14 cellular contexts compared by ENCODE assay signal in the genomic region with DNA sequence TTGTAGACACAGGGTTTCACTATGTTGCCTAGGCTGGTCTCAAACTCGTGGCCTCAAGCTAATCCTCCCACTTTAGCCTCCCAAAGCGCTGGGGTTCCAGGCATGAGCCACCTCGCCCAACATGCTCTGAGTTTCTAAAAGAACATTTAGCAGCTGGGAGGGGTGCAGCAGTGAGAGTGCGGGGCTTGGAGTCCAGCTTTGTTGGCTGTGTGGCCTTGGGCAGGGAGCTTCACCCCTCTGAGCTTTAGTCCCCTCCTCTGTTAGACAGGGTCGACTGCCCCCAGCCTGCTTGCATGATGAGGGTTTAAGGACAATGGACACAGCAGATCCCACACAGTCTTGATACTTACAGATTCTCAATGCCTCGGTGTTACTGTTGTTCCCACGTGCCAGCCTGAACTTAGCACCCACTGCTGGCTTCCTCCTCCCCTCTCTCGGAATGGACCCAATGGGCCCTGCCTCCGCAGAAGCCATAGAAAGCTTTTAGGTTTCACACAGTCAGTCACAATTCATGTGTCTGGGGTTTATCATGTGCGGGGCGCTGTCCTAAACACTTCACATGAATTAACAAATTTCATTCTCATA. TPM values are rescaled to one million over a fixed set of nuclear protein-coding genes. Genes with fewer than 3 reads are reported as not detected.
DNase-seq lines count a peak whose midpoint lies in the region; ATAC-seq, FAIRE-seq and TF ChIP-seq lines count a peak whose summit lies in the region.
"Had no signal": no experiment of that assay in that cellular context is flagged by ENCODE, and none has a peak within 500 bp of the region (broad histone marks: within the 10 kb centered on the region; RNA-seq: fewer than 3 reads in every experiment).

No MANE protein-coding gene starts in this region.

- no peak; the same call in none of the 2 replicates for TF ChIP-seq CTCF in HepG2 (CRISPR knock-in tag; IDR thresholded peaks at IDR 0.05)
- no peak for TF ChIP-seq CTCF in right lobe of liver (IDR thresholded peaks at IDR 0.05)
- TF ChIP-seq CTCF in chondrocyte (IDR thresholded peaks at IDR 0.05), result no peak
- no peak for TF ChIP-seq CTCF in neural crest cell (conservative IDR thresholded peaks at IDR 0.05)
- TF ChIP-seq CTCF in testis (IDR thresholded peaks at IDR 0.05), result no peak

- peak overlapping the region; percentile 72 for H3K27ac ChIP-seq in HepG2 (ENCODE audit: extremely low read length, insufficient read depth, low read length)
- peak overlapping the region in 1 of 3 donors; percentile 72 for H3K27ac ChIP-seq in right lobe of liver
- no peak overlapping the region for H3K27ac ChIP-seq in testis
- no peak overlapping the region for H3K27ac ChIP-seq in GM23248

- peaks cover 12% of the 10 kb centered on the region for H3K4me1 Mint-ChIP-seq in chondrocyte (ENCODE audit: low read depth)
- peaks cover 37% of the 10 kb centered on the region for H3K4me1 Mint-ChIP-seq in neural crest cell

- no peak for FAIRE-seq in HepG2 (lab: Jason Lieb, UNC)

- CTCF ChIA-PET in HepG2 (lab: Yijun Ruan, JAX; ENCODE audit: low intra/inter-chr PET ratio, low total read pairs), result interaction anchor here (0.7 kb wide), 1 partner anchor 52 kb away, joined by 3 read pairs; no protein-coding TSS in a partner anchor

- in situ Hi-C loops in HepG2 (cut with HindIII; ENCODE audit: extremely low pct_ligation_motif_present, low pct_unique_long_range_greater_than_20kb) (no loop called here), GM23248 (cut with MboI) (no loop called here)

- H3K79me2 ChIP-seq in HepG2 (ENCODE audit: insufficient read depth, low read length) (no peaks in the 10 kb centered on the region), GM23248 (ENCODE audit: insufficient read depth) (no peaks in the 10 kb centered on the region)

- no TSS peak for BruUV-seq in HepG2 (replicated peaks; lab: Mats Ljungman, UMichigan)

- no peak for TF ChIP-seq EP300 in HepG2 (IDR thresholded peaks at IDR 0.05; ENCODE audit: low read depth in 2 of 2, low read length in 2 of 2)
- no peak; the same call in 1 of the 2 replicates for TF ChIP-seq EP300 in HepG2 (CRISPR knock-in tag; IDR thresholded peaks at IDR 0.05; ENCODE audit: borderline replicate concordance)

- no peaks in the 10 kb centered on the region for H3K36me3 ChIP-seq in HepG2 (replicated peaks in 1 of 2; ENCODE audit: control insufficient read depth in 1 of 2, insufficient read depth in 2 of 2, low read length in 2 of 2)
- H3K36me3 ChIP-seq in right lobe of liver, result no peaks in the 10 kb centered on the region
- H3K36me3 ChIP-seq in testis (ENCODE audit: low read depth, missing control alignments), result no peaks in the 10 kb centered on the region
- H3K36me3 ChIP-seq in GM23248 (ENCODE audit: low read depth), result no peaks in the 10 kb centered on the region

- H3K9me3 Mint-ChIP-seq in chondrocyte (ENCODE audit: low read depth) (no peaks in the 10 kb centered on the region), neural crest cell (no peaks in the 10 kb centered on the region)

- peaks cover 2% of the 10 kb centered on the region for H3K27me3 Mint-ChIP-seq in chondrocyte (ENCODE audit: low read depth)
- no peaks in the 10 kb centered on the region for H3K27me3 Mint-ChIP-seq in neural crest cell (ENCODE audit: low read depth)

- H3K4me2 ChIP-seq in HepG2 (ENCODE audit: low read depth, low read length), result peak overlapping the region; percentile 76
- H3K4me2 ChIP-seq in GM23248 (ENCODE audit: unreplicated experiment), result no peak overlapping the region

- no peaks in the 10 kb centered on the region for H4K20me1 ChIP-seq in HepG2 (ENCODE audit: insufficient read depth, low read length)
- H4K20me1 ChIP-seq in GM23248 (ENCODE audit: insufficient read depth), result no peaks in the 10 kb centered on the region

- H3K36me3 Mint-ChIP-seq in chondrocyte (ENCODE audit: low read depth) (no peaks in the 10 kb centered on the region), neural crest cell (ENCODE audit: low read depth) (no peaks in the 10 kb centered on the region)

- WGBS in HepG2 (ENCODE audit: low lambda C conversion rate), result 21% methylated on average over 11 of the region's 11 CpGs
- 90% methylated on average over 8 of the region's 11 CpGs for WGBS in right lobe of liver (ENCODE audit: insufficient coverage, low coverage, low lambda C conversion rate, missing lambda C conversion rate)
- 75 to 81% methylated on average over 10 to 11 of the region's 11 CpGs for WGBS in testis, 2 donors
- WGBS in GM23248 (ENCODE audit: low coverage in 1 of 2, low lambda C conversion rate in 2 of 2, missing lambda C conversion rate in 2 of 2), 2 experiments, result 83 to 84% methylated on average over 11 of the region's 11 CpGs

- H3K9me2 ChIP-seq in GM23248 (ENCODE audit: insufficient read depth), result no peaks in the 10 kb centered on the region

- intact Hi-C loops in HepG2 (cut with micrococcal nuclease; ENCODE audit: unreplicated experiment), result loop anchor here (1.0 to 2.0 kb wide), 4 partner anchors 9 to 38 kb away; no protein-coding TSS in a partner anchor
- intact Hi-C loops in right lobe of liver (cut with DNase I), result no loop called here
- intact Hi-C loops in testis (cut with DNase I; ENCODE audit: low total_unique reads), result no loop called here

- no peaks in the 10 kb centered on the region for H3F3A ChIP-seq in GM23248 (ENCODE audit: insufficient read depth)

- H3K4me1 ChIP-seq in HepG2 (ENCODE audit: insufficient read depth, low read length) (peaks cover 75% of the 10 kb centered on the region), right lobe of liver (peaks cover 0 to 69% (median 6%) of the 10 kb centered on the region in 4 donors), testis (peaks cover 22% of the 10 kb centered on the region), GM23248 (ENCODE audit: insufficient read depth) (peaks cover 9% of the 10 kb centered on the region)

- H2AFZ ChIP-seq in HepG2 (ENCODE audit: low read length) (no peak overlapping the region), GM23248 (no peak overlapping the region)

- TF ChIP-seq RAD21 in HepG2 (CRISPR knock-in tag; IDR thresholded peaks at IDR 0.05), result 0 out of 2 replicates have a peak, but pooled peaks have one; percentile 8

- ATAC-seq in HepG2 (peak; percentile 21), right lobe of liver (no peak)

- H3K9ac ChIP-seq in HepG2 (ENCODE audit: insufficient read depth, low read depth, low read length) (peak overlapping the region; percentile 43), GM23248 (no peak overlapping the region)

- DNase-seq in HepG2 (ENCODE audit: low spot score) (no peak), right lobe of liver (no peak), chondrocyte (ENCODE audit: low spot score) (peak; percentile 70), neural crest cell (ENCODE audit: low read depth, low spot score) (no peak), testis (peak; percentile 51), GM23248 (no peak), AG08395 (ENCODE audit: low spot score) (no peak)
- no peak for DNase-seq in activated CD4-positive, alpha-beta T cell treated with anti-CD3 and anti-CD28 coated beads, Interleukin-2, amount 50 U/mL, for 4 hours
- DNase-seq: HCEC 1CT, KG1, NCI-H1092, NCI-H2081 treated with DMSO at 0.1 percent for 48 hours, NCI-H524 had no signal

- TF ChIP-seq POLR2A in HepG2 (IDR thresholded peaks at IDR 0.05; ENCODE audit: insufficient read depth in 1 of 2, low read depth in 2 of 2, low read length in 2 of 2), result no peak
- TF ChIP-seq POLR2A in right lobe of liver (IDR thresholded peaks at IDR 0.05), result no peak
- no peak for TF ChIP-seq POLR2A in testis (IDR thresholded peaks at IDR 0.05)

- POLR2A ChIA-PET in HepG2 (lab: Yijun Ruan, JAX), result interaction anchor here (0.8 to 4.0 kb wide), 18 partner anchors 8 to 480 kb away, joined by 3 to 127 read pairs (median 8); a partner anchor contains a TSS

- H3K9me3 ChIP-seq in HepG2 (ENCODE audit: low read length) (no peaks in the 10 kb centered on the region), right lobe of liver (no peaks in the 10 kb centered on the region), testis (no peaks in the 10 kb centered on the region), GM23248 (ENCODE audit: low read depth) (no peaks in the 10 kb centered on the region)

- H3K4me3 Mint-ChIP-seq in chondrocyte (ENCODE audit: unreplicated experiment) (no peak overlapping the region), neural crest cell (peak overlapping the region; percentile 54)
- H3K4me3 Mint-ChIP-seq: CD14-positive monocyte had no signal

- H3K27ac Mint-ChIP-seq in chondrocyte (ENCODE audit: unreplicated experiment), result no peak overlapping the region
- peak overlapping the region; percentile 75 for H3K27ac Mint-ChIP-seq in neural crest cell (ENCODE audit: unreplicated experiment)

- H3K4me3 ChIP-seq in HepG2 (replicated peaks in 1 of 3; ENCODE audit: insufficient read depth in 1 of 3, low read depth in 2 of 3, low read length in 3 of 3) (peak overlapping the region; percentile 12 to 69 (median 52); a peak in 5 of 6 replicates), right lobe of liver (no peak overlapping the region), testis (no peak overlapping the region), GM23248 (no peak overlapping the region)

- H3K27me3 ChIP-seq in HepG2 (ENCODE audit: control insufficient read depth in 1 of 2, insufficient read depth in 2 of 2, low read length in 2 of 2) (no peaks in the 10 kb centered on the region; a peak in 1 of 5 replicates), right lobe of liver (no peaks in the 10 kb centered on the region), testis (no peaks in the 10 kb centered on the region), GM23248 (replicated peaks; ENCODE audit: insufficient read depth) (no peaks in the 10 kb centered on the region)

RNA-seq across cellular contexts. Expression of a gene that starts 54.6 kb away (rescaled TPM):
- 1,109 and 1,579 TPM in 2 replicates for total RNA-seq in HepG2 (2016; rRNA removed; fragmentation: Illumina TruSeq; extraction: Trizol)
- 1,013 and 1,135 TPM in 2 replicates for total RNA-seq in HepG2 (2016; cell fraction: cytosol; rRNA removed; fragmentation: Illumina TruSeq; extraction: Trizol; ENCODE audit: low read depth)
- 1,109 and 1,642 TPM in 2 replicates for total RNA-seq in HepG2 (2016; cell fraction: insoluble cytoplasmic fraction; rRNA removed; fragmentation: Illumina TruSeq; extraction: Trizol)
- total RNA-seq in HepG2 (2016; cell fraction: membrane; rRNA removed; fragmentation: Illumina TruSeq; extraction: Trizol), result 682 and 685 TPM in 2 replicates
- 388 and 421 TPM in 2 replicates for total RNA-seq in HepG2 (2016; cell fraction: nucleus; rRNA removed; fragmentation: Illumina TruSeq; extraction: Trizol)
- polyA plus RNA-seq in HepG2 (2011; rRNA removed), result 399 and 525 TPM in 2 replicates
- 367 and 461 TPM in 2 replicates for polyA plus RNA-seq in HepG2 (2011; cell fraction: cytosol; rRNA removed)
- 108 and 120 TPM in 2 replicates for polyA plus RNA-seq in HepG2 (2011; cell fraction: nucleus; rRNA removed)
- polyA plus RNA-seq in HepG2 (2012), result 473 and 515 TPM in 2 replicates
- 709 and 762 TPM in 2 replicates for polyA plus RNA-seq in HepG2 (2016; cell fraction: cytosol; fragmentation: Illumina TruSeq; extraction: Trizol; ENCODE audit: low read depth)
- 1,270 and 1,369 TPM in 2 replicates for polyA plus RNA-seq in HepG2 (2016; cell fraction: insoluble cytoplasmic fraction; fragmentation: Illumina TruSeq; extraction: Trizol; ENCODE audit: low read depth)
- polyA plus RNA-seq in HepG2 (2016; cell fraction: membrane; fragmentation: Illumina TruSeq; extraction: Trizol; ENCODE audit: low read depth), result 468 and 473 TPM in 2 replicates
- 530 and 538 TPM in 2 replicates for polyA plus RNA-seq in HepG2 (2016; cell fraction: nucleus; fragmentation: Illumina TruSeq; extraction: Trizol; ENCODE audit: insufficient read depth, low read depth)
- polyA minus RNA-seq in HepG2 (2011; rRNA and poly(A)+ RNA removed; ENCODE audit: low replicate concordance), result 141 and 189 TPM in 2 replicates
- polyA minus RNA-seq in HepG2 (2011; cell fraction: cytosol; rRNA and poly(A)+ RNA removed), result 181 and 205 TPM in 2 replicates
- polyA minus RNA-seq in HepG2 (2011; cell fraction: nucleus; rRNA and poly(A)+ RNA removed), result 139 and 166 TPM in 2 replicates
- 100 to 1,000 TPM in 1 of 6 experiments, 10 to 100 TPM in 5; 66.9 to 122 (median 81.1) TPM for total RNA-seq in right lobe of liver
- total RNA-seq in chondrocyte, result 129 to 167 TPM (median 137 TPM) in 3 replicates
- 220 and 229 TPM in 2 replicates for total RNA-seq in neural crest cell
- 100 to 1,000 TPM; 147 to 257 TPM for total RNA-seq in testis
- polyA plus RNA-seq in testis (ENCODE audit: insufficient read depth, low read depth, low replicate concordance), result 461 TPM
- total RNA-seq in GM23248 (2014; rRNA removed; shearing (Covaris generic)), result 171 and 198 TPM in 2 replicates
- 225 and 227 TPM in 2 replicates for polyA plus RNA-seq in GM23248 (2016; fragmentation: Nextera tagmentation; extraction: Ambion mirVana)

RNA-seq across cellular contexts. Expression of a gene that starts 57.7 kb away (rescaled TPM):
- total RNA-seq in HepG2 (2016; rRNA removed; fragmentation: Illumina TruSeq; extraction: Trizol) (232 and 319 TPM in 2 replicates), right lobe of liver (100 to 1,000 TPM in 3 of 6 experiments, 10 to 100 TPM in 3; 84.8 to 140 (median 106) TPM), chondrocyte (41.0 to 53.5 TPM (median 42.2 TPM) in 3 replicates), neural crest cell (30.3 and 31.2 TPM in 2 replicates), testis (100 to 1,000 TPM; 154 to 171 TPM)
- 103 and 116 TPM in 2 replicates for total RNA-seq in HepG2 (2016; cell fraction: cytosol; rRNA removed; fragmentation: Illumina TruSeq; extraction: Trizol; ENCODE audit: low read depth)
- total RNA-seq in HepG2 (2016; cell fraction: insoluble cytoplasmic fraction; rRNA removed; fragmentation: Illumina TruSeq; extraction: Trizol), result 208 and 321 TPM in 2 replicates
- total RNA-seq in HepG2 (2016; cell fraction: membrane; rRNA removed; fragmentation: Illumina TruSeq; extraction: Trizol), result 196 and 209 TPM in 2 replicates
- total RNA-seq in HepG2 (2016; cell fraction: nucleus; rRNA removed; fragmentation: Illumina TruSeq; extraction: Trizol), result 367 and 382 TPM in 2 replicates
- polyA plus RNA-seq in HepG2 (2011; rRNA removed) (173 and 197 TPM in 2 replicates), testis (ENCODE audit: insufficient read depth, low read depth, low replicate concordance) (64.7 TPM), GM23248 (2016; fragmentation: Nextera tagmentation; extraction: Ambion mirVana) (39.8 and 40.2 TPM in 2 replicates)
- 81.6 and 128 TPM in 2 replicates for polyA plus RNA-seq in HepG2 (2011; cell fraction: cytosol; rRNA removed)
- 363 and 589 TPM in 2 replicates for polyA plus RNA-seq in HepG2 (2011; cell fraction: nucleus; rRNA removed)
- polyA plus RNA-seq in HepG2 (2012), result 58.7 and 87.8 TPM in 2 replicates
- 21.2 and 21.7 TPM in 2 replicates for polyA plus RNA-seq in HepG2 (2016; cell fraction: cytosol; fragmentation: Illumina TruSeq; extraction: Trizol; ENCODE audit: low read depth)
- 160 and 187 TPM in 2 replicates for polyA plus RNA-seq in HepG2 (2016; cell fraction: insoluble cytoplasmic fraction; fragmentation: Illumina TruSeq; extraction: Trizol; ENCODE audit: low read depth)
- polyA plus RNA-seq in HepG2 (2016; cell fraction: membrane; fragmentation: Illumina TruSeq; extraction: Trizol; ENCODE audit: low read depth), result 41.5 and 42.6 TPM in 2 replicates
- 546 and 548 TPM in 2 replicates for polyA plus RNA-seq in HepG2 (2016; cell fraction: nucleus; fragmentation: Illumina TruSeq; extraction: Trizol; ENCODE audit: insufficient read depth, low read depth)
- polyA minus RNA-seq in HepG2 (2011; rRNA and poly(A)+ RNA removed; ENCODE audit: low replicate concordance), result 421 and 666 TPM in 2 replicates
- 80.5 and 103 TPM in 2 replicates for polyA minus RNA-seq in HepG2 (2011; cell fraction: cytosol; rRNA and poly(A)+ RNA removed)
- 421 and 559 TPM in 2 replicates for polyA minus RNA-seq in HepG2 (2011; cell fraction: nucleus; rRNA and poly(A)+ RNA removed)
- total RNA-seq in GM23248 (2014; rRNA removed; shearing (Covaris generic)), result 46.5 and 60.4 TPM in 2 replicates

Comparison
In these comparisons a context has a peak if more than half of its experiments do, and no peak if none do; other contexts are left out.
1. H3K4me3 ChIP-seq: peak in HepG2 (3 of 3); none in right lobe of liver (0 of 3), testis (0 of 2) and GM23248 (single experiment).
2. DNase-seq: peak in chondrocyte (single experiment) and testis (single experiment); none in HepG2 (single experiment), right lobe of liver (0 of 3), neural crest cell (single experiment), GM23248 (single experiment), AG08395 (single experiment) and activated CD4-positive, alpha-beta T cell treated with anti-CD3 and anti-CD28 coated beads, Interleukin-2, amount 50 U/mL, for 4 hours (0 of 2).